Comparison of ENCODE assay signal across 8 cellular contexts in the genomic region with DNA sequence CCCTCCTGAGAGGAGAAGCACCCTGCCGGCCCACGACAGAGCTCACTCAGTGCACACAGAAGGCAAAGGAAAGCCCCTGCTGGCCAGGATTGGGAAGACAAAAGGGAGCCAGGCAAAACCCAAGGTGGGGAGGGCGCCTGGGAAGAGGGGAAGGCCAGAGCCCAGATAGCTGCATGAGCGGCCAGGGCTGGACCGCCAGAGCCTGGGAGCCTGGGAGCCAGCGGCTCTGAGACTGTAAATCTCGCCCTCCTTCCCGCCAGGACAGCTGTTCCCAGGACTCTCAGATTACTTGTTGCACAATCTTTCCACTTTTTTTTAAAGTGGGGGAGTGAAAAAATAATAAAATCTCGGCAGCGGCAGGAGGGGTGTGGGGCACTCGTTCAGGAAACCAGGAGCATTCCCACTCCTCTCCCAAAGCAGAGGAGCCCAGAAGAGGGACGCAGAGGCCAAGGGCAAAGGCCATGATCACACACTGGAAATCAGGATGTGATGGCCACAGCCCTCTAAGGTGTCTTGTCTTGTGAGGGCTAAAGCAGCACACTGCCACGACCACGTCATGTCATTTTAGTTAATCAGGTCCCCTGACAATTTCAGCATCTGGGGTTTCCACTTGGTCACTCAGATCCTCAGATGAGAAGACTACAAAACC. TPM values are rescaled to one million over a fixed set of nuclear protein-coding genes. Genes with fewer than 3 reads are reported as not detected.
DNase-seq lines count a peak whose midpoint lies in the region; ATAC-seq and TF ChIP-seq lines count a peak whose summit lies in the region.

No MANE protein-coding gene starts in this region.

- CTCF ChIA-PET in Calu3 (lab: Charles Lee), result interaction anchor here (0.9 kb wide), 1 partner anchor 160 kb away, joined by 7 read pairs; no protein-coding TSS in a partner anchor

- no peak for TF ChIP-seq POLR2A in esophagus squamous epithelium (IDR thresholded peaks at IDR 0.05)

- ATAC-seq in HG02973 (IDR thresholded peaks at IDR 0.05; ENCODE audit: unreplicated experiment), result no peak

- H3K9me3 ChIP-seq in esophagus squamous epithelium, result no peaks in the 10 kb centered on the region

- H3K36me3 Mint-ChIP-seq in Calu3 (ENCODE audit: insufficient read depth, unreplicated experiment), result peaks cover 45% of the 10 kb centered on the region

- H3K9me3 Mint-ChIP-seq in Calu3 (ENCODE audit: low read depth, unreplicated experiment), result no peaks in the 10 kb centered on the region

- H3K27ac ChIP-seq in esophagus squamous epithelium, result peak overlapping the region; percentile 43 to 93 (median 88)

- DNase-seq in Calu3, result peak; percentile 14
- DNase-seq in esophagus squamous epithelium (lab: John Stamatoyannopoulos, UW), result no peak
- DNase-seq in non-pigmented ciliary epithelial cell (ENCODE audit: low read depth), result peak; percentile 67
- DNase-seq in NCI-H1048 (lab: John Stamatoyannopoulos, UW), result no peak
- no peak for DNase-seq in germinal center (ENCODE audit: low spot score)
- no peak for DNase-seq in SIG-M5 (lab: John Stamatoyannopoulos, UW)

- H3K4me1 ChIP-seq in esophagus squamous epithelium, result peaks cover 38 to 75% (median 62%) of the 10 kb centered on the region in 3 donors

- no peaks in the 10 kb centered on the region for H3K27me3 ChIP-seq in esophagus squamous epithelium

- peaks cover 14% of the 10 kb centered on the region for H3K4me1 Mint-ChIP-seq in Calu3 (ENCODE audit: low read depth, unreplicated experiment)

- peaks cover 44 to 98% (median 47%) of the 10 kb centered on the region in 3 donors for H3K36me3 ChIP-seq in esophagus squamous epithelium

- intact Hi-C loops in Calu3 (cut with micrococcal nuclease; ENCODE audit: unreplicated experiment) (loop anchor here (5.0 kb wide), 1 partner anchor 75 kb away; no protein-coding TSS in a partner anchor), esophagus squamous epithelium (cut with DNase I) (no loop called here)

- TF ChIP-seq CTCF in Calu3 (IDR thresholded peaks at IDR 0.05; ENCODE audit: unreplicated experiment), result no peak
- TF ChIP-seq CTCF in esophagus squamous epithelium (IDR thresholded peaks at IDR 0.05), result peak in 4 of 6 experiments; percentile 18 to 43 (median 28)

- peak overlapping the region in 2 of 4 donors; percentile 15 to 16 for H3K4me3 ChIP-seq in esophagus squamous epithelium

- 38 to 60% methylated on average over 8 to 14 of the region's 14 CpGs for WGBS in esophagus squamous epithelium, 2 donors

- H3K27ac Mint-ChIP-seq in Calu3 (ENCODE audit: unreplicated experiment), result peak overlapping the region; percentile 64

- no TSS peak for BruUV-seq in Calu3 (replicated peaks; lab: Mats Ljungman, UMichigan)

- H3K4me3 Mint-ChIP-seq in Calu3 (ENCODE audit: low read depth, unreplicated experiment), result no peak overlapping the region

- H3K27me3 Mint-ChIP-seq in Calu3 (ENCODE audit: unreplicated experiment), result no peaks in the 10 kb centered on the region

TF ChIP-seq in PFSK-1, 5 proteins besides CTCF, POLR2A, EP300 and RAD21:
- TF ChIP-seq FOXP2 (optimal IDR thresholded peaks at IDR 0.05; ENCODE audit: borderline replicate concordance, extremely low read depth, extremely low read length, insufficient read depth), result peak; percentile 48
- TF ChIP-seq, protein P1, sequence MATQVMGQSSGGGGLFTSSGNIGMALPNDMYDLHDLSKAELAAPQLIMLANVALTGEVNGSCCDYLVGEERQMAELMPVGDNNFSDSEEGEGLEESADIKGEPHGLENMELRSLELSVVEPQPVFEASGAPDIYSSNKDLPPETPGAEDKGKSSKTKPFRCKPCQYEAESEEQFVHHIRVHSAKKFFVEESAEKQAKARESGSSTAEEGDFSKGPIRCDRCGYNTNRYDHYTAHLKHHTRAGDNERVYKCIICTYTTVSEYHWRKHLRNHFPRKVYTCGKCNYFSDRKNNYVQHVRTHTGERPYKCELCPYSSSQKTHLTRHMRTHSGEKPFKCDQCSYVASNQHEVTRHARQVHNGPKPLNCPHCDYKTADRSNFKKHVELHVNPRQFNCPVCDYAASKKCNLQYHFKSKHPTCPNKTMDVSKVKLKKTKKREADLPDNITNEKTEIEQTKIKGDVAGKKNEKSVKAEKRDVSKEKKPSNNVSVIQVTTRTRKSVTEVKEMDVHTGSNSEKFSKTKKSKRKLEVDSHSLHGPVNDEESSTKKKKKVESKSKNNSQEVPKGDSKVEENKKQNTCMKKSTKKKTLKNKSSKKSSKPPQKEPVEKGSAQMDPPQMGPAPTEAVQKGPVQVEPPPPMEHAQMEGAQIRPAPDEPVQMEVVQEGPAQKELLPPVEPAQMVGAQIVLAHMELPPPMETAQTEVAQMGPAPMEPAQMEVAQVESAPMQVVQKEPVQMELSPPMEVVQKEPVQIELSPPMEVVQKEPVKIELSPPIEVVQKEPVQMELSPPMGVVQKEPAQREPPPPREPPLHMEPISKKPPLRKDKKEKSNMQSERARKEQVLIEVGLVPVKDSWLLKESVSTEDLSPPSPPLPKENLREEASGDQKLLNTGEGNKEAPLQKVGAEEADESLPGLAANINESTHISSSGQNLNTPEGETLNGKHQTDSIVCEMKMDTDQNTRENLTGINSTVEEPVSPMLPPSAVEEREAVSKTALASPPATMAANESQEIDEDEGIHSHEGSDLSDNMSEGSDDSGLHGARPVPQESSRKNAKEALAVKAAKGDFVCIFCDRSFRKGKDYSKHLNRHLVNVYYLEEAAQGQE (IDR thresholded peaks at IDR 0.05; ENCODE audit: insufficient read depth in 1 of 2, low read depth in 2 of 2, low read length in 2 of 2), result no peak

RNA-seq across cellular contexts. Expression of a gene that starts 19.6 kb away (rescaled TPM):
- 0.86 and 1.0 TPM in 2 replicates for total RNA-seq in Calu3 (2022)
- 0.21 TPM for polyA plus RNA-seq in PFSK-1 (2012; ENCODE audit: insufficient read length, low read depth)
- total RNA-seq in esophagus squamous epithelium, result 10 to 100 TPM; 18.7 to 93.0 (median 48.9) TPM

RNA-seq across cellular contexts. Expression of a gene that starts 51.1 kb away (rescaled TPM):
- total RNA-seq in Calu3 (2022), result 32.6 and 44.7 TPM in 2 replicates
- 45.7 TPM for polyA plus RNA-seq in PFSK-1 (2012; ENCODE audit: insufficient read length, low read depth)
- 100 to 1,000 TPM in 3 of 4 donors, 10 to 100 TPM in 1; 95.6 to 278 (median 122) TPM for total RNA-seq in esophagus squamous epithelium

Comparison
In these comparisons a context has a peak if more than half of its experiments do, and no peak if none do; other contexts are left out.
1. DNase-seq: peak in Calu3 (single experiment) and non-pigmented ciliary epithelial cell (single experiment); none in esophagus squamous epithelium (single experiment), NCI-H1048 (single experiment), germinal center (single experiment) and SIG-M5 (single experiment).